Comparison of ENCODE assay signal across 8 cellular contexts in the genomic region with DNA sequence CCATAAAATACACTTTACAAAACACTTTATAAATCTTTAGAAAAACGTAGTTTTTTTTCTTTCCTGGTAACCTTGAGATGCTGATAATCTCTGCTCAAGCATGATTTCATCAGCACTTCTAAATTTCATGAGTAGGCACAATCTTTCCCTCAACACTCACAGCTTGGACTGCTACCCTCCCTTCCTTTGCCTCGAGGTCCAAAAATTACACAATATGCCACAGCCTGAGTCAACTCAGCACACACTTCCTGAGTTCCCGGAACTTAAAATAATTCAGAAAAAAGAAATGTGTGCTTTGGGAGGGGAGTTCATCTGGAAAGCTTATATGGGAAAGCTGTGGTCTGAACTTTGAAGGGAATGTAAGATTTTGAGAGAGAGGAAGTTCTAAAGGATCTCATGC. TPM values are rescaled to one million over a fixed set of nuclear protein-coding genes. Genes with fewer than 3 reads are reported as not detected.
A peak's percentile ranks its signal among the peaks of the same experiment; 100 is the strongest.
DNase-seq lines count a peak whose midpoint lies in the region; ATAC-seq and TF ChIP-seq lines count a peak whose summit lies in the region.

No MANE protein-coding gene starts in this region.

- H3K9ac ChIP-seq in SK-N-SH = no peak overlapping the region

- H3K27ac ChIP-seq in SK-N-SH (ENCODE audit: low read depth in 2 of 2, low read length in 1 of 2) = no peak overlapping the region
- peak overlapping the region; percentile 47 to 56 for H3K27ac ChIP-seq in tibial artery

- no peaks in the 10 kb centered on the region for H3K36me3 ChIP-seq in SK-N-SH (replicated peaks in 1 of 2; ENCODE audit: control insufficient read depth in 1 of 2, insufficient read depth in 2 of 2, low read length in 1 of 2)
- H3K36me3 ChIP-seq in tibial artery = no peaks in the 10 kb centered on the region

- POLR2A ChIA-PET in SK-N-SH (lab: Yijun Ruan, JAX) = no interaction called here
- POLR2A ChIA-PET in activated CD4-positive, alpha-beta memory T cell treated with anti-CD3 and anti-CD28 coated beads, Interleukin-2, amount 10 ng/mL, durations not matched to agents 7 days and 5 days (lab: Charles Lee) = interaction anchor here (1.1 to 1.3 kb wide), 2 partner anchors 14 to 34 kb away, joined by 3 to 6 read pairs; a partner anchor contains a TSS

- peak overlapping the region; percentile 71 for H2AFZ ChIP-seq in SK-N-SH (ENCODE audit: low read depth)

- no peaks in the 10 kb centered on the region for H3K9me2 ChIP-seq in SK-N-SH

- H3K4me3 ChIP-seq in SK-N-SH (ENCODE audit: low read depth in 2 of 2, low read length in 1 of 2) = no peak overlapping the region
- no peak overlapping the region for H3K4me3 ChIP-seq in tibial artery

- no peaks in the 10 kb centered on the region for H4K20me1 ChIP-seq in SK-N-SH (ENCODE audit: insufficient read depth)

- TF ChIP-seq EP300 in SK-N-SH (IDR thresholded peaks at IDR 0.05; ENCODE audit: borderline replicate concordance in 1 of 2, low read depth in 1 of 2, low read length in 1 of 2) = no peak

- no peak for TF ChIP-seq RAD21 in SK-N-SH (IDR thresholded peaks at IDR 0.05; ENCODE audit: low read length)

- TF ChIP-seq CTCF in SK-N-SH (IDR thresholded peaks at IDR 0.05) (no peak), tibial artery (IDR thresholded peaks at IDR 0.05) (no peak), mesothelial cell of epicardium (IDR thresholded peaks at IDR 0.05; ENCODE audit: unreplicated experiment) (no peak)

- no peak overlapping the region for H3K4me3 Mint-ChIP-seq in activated CD4-positive, alpha-beta memory T cell treated with anti-CD3 and anti-CD28 coated beads, Interleukin-2, amount 10 ng/mL, durations not matched to agents 7 days and 5 days
- no peak overlapping the region for H3K4me3 Mint-ChIP-seq in mesothelial cell of epicardium

- CTCF ChIA-PET in SK-N-SH (lab: Yijun Ruan, JAX) = interaction anchor here (1.2 kb wide), 1 partner anchor 43 kb away, joined by 5 read pairs; no protein-coding TSS in a partner anchor
- CTCF ChIA-PET in activated CD4-positive, alpha-beta memory T cell treated with anti-CD3 and anti-CD28 coated beads, Interleukin-2, amount 10 ng/mL, durations not matched to agents 7 days and 5 days (lab: Charles Lee) = interaction anchor here (0.7 to 1.7 kb wide), 4 partner anchors 10 to 274 kb away, joined by 3 to 10 read pairs (median 4); a partner anchor contains a TSS

- no peak for ATAC-seq in SK-N-SH treated with all-trans-retinoic acid at 6 μM for 48 hours
- ATAC-seq in GM21737 (IDR thresholded peaks at IDR 0.05; ENCODE audit: unreplicated experiment) = no peak
- no peak for ATAC-seq in GM18511 (IDR thresholded peaks at IDR 0.05; ENCODE audit: unreplicated experiment)

- no peaks in the 10 kb centered on the region for H3K4me1 Mint-ChIP-seq in activated CD4-positive, alpha-beta memory T cell treated with anti-CD3 and anti-CD28 coated beads, Interleukin-2, amount 10 ng/mL, durations not matched to agents 7 days and 5 days
- no peaks in the 10 kb centered on the region for H3K4me1 Mint-ChIP-seq in mesothelial cell of epicardium

- H3K79me2 ChIP-seq in SK-N-SH (ENCODE audit: insufficient read depth) = no peaks in the 10 kb centered on the region

- intact Hi-C loops in tibial artery (cut with DNase I; ENCODE audit: low total_unique reads) = no loop called here

- no peaks in the 10 kb centered on the region for H3K27me3 ChIP-seq in SK-N-SH (ENCODE audit: insufficient read depth)
- no peaks in the 10 kb centered on the region for H3K27me3 ChIP-seq in tibial artery

- H3K9me3 ChIP-seq in SK-N-SH (no peaks in the 10 kb centered on the region), tibial artery (no peaks in the 10 kb centered on the region)

- 1% methylated on average over 3 of the region's 3 CpGs for WGBS in SK-N-SH (ENCODE audit: low lambda C conversion rate)

- no peak overlapping the region for H3K4me2 ChIP-seq in SK-N-SH

- no peaks in the 10 kb centered on the region for H3F3A ChIP-seq in SK-N-SH (replicated peaks; ENCODE audit: insufficient read depth)

- no peaks in the 10 kb centered on the region for H3K36me3 Mint-ChIP-seq in activated CD4-positive, alpha-beta memory T cell treated with anti-CD3 and anti-CD28 coated beads, Interleukin-2, amount 10 ng/mL, durations not matched to agents 7 days and 5 days (ENCODE audit: low read depth)
- H3K36me3 Mint-ChIP-seq in mesothelial cell of epicardium = no peaks in the 10 kb centered on the region

- H3K27ac Mint-ChIP-seq in activated CD4-positive, alpha-beta memory T cell treated with anti-CD3 and anti-CD28 coated beads, Interleukin-2, amount 10 ng/mL, durations not matched to agents 7 days and 5 days = no peak overlapping the region
- H3K27ac Mint-ChIP-seq in mesothelial cell of epicardium = no peak overlapping the region

- peaks cover 12% of the 10 kb centered on the region for H3K27me3 Mint-ChIP-seq in activated CD4-positive, alpha-beta memory T cell treated with anti-CD3 and anti-CD28 coated beads, Interleukin-2, amount 10 ng/mL, durations not matched to agents 7 days and 5 days
- H3K27me3 Mint-ChIP-seq in mesothelial cell of epicardium (ENCODE audit: low read depth) = peaks cover 22% of the 10 kb centered on the region

- H3K4me1 ChIP-seq in SK-N-SH (ENCODE audit: control insufficient read depth in 1 of 2, insufficient read depth in 2 of 2, low read depth in 1 of 2, low read length in 1 of 2) (no peaks in the 10 kb centered on the region), tibial artery (peaks cover 0 to 13% (median 2%) of the 10 kb centered on the region in 4 donors)

- DNase-seq in SK-N-SH (no peak), iris pigment epithelial cell (ENCODE audit: low read depth) (peak; percentile 97), tibial artery (peak; percentile 77 to 79), mesothelial cell of epicardium (ENCODE audit: low spot score in 2 of 2, unreplicated experiment in 2 of 2) (no peak)
- peak; percentile 33 for DNase-seq in activated CD4-positive, alpha-beta memory T cell treated with anti-CD3 and anti-CD28 coated beads, Interleukin-2, amount 10 ng/mL, durations not matched to agents 7 days and 5 days

- no peaks in the 10 kb centered on the region for H3K9me3 Mint-ChIP-seq in activated CD4-positive, alpha-beta memory T cell treated with anti-CD3 and anti-CD28 coated beads, Interleukin-2, amount 10 ng/mL, durations not matched to agents 7 days and 5 days
- H3K9me3 Mint-ChIP-seq in mesothelial cell of epicardium = no peaks in the 10 kb centered on the region

TF ChIP-seq in SK-N-SH, 30 proteins besides CTCF, POLR2A, EP300 and RAD21 (continues in another document):
- TF ChIP-seq MEF2A (IDR thresholded peaks at IDR 0.05; ENCODE audit: borderline replicate concordance, low read depth) (no peak), EZH2phosphoT487 (IDR thresholded peaks at IDR 0.05; ENCODE audit: borderline replicate concordance, low read depth) (no peak)

TF ChIP-seq in SK-N-SH treated with all-trans-retinoic acid at 6 μM for 48 hours, 23 proteins besides CTCF, POLR2A, EP300 and RAD21 (continues in another document):
- TF ChIP-seq, protein P1, sequence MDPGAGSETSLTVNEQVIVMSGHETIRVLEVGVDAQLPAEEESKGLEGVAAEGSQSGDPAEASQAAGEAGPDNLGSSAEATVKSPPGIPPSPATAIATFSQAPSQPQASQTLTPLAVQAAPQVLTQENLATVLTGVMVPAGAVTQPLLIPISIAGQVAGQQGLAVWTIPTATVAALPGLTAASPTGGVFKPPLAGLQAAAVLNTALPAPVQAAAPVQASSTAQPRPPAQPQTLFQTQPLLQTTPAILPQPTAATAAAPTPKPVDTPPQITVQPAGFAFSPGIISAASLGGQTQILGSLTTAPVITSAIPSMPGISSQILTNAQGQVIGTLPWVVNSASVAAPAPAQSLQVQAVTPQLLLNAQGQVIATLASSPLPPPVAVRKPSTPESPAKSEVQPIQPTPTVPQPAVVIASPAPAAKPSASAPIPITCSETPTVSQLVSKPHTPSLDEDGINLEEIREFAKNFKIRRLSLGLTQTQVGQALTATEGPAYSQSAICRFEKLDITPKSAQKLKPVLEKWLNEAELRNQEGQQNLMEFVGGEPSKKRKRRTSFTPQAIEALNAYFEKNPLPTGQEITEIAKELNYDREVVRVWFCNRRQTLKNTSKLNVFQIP (CRISPR knock-in tag; IDR thresholded peaks at IDR 0.05; ENCODE audit: borderline replicate concordance, low read depth) = no peak
- TF ChIP-seq RARB (CRISPR knock-in tag; IDR thresholded peaks at IDR 0.05) (no peak), ZNF70 (CRISPR knock-in tag; IDR thresholded peaks at IDR 0.05) (no peak), TCF4 (CRISPR knock-in tag; IDR thresholded peaks at IDR 0.05; ENCODE audit: borderline replicate concordance) (no peak), OSR1 (CRISPR knock-in tag; IDR thresholded peaks at IDR 0.05) (no peak)
- TF ChIP-seq, protein P2, sequence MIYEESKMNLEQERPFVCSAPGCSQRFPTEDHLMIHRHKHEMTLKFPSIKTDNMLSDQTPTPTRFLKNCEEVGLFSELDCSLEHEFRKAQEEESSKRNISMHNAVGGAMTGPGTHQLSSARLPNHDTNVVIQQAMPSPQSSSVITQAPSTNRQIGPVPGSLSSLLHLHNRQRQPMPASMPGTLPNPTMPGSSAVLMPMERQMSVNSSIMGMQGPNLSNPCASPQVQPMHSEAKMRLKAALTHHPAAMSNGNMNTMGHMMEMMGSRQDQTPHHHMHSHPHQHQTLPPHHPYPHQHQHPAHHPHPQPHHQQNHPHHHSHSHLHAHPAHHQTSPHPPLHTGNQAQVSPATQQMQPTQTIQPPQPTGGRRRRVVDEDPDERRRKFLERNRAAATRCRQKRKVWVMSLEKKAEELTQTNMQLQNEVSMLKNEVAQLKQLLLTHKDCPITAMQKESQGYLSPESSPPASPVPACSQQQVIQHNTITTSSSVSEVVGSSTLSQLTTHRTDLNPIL (CRISPR knock-in tag; IDR thresholded peaks at IDR 0.05; ENCODE audit: low read depth) = no peak

RNA-seq across cellular contexts. Expression of a gene that starts 5.9 kb away (rescaled TPM):
- polyA plus RNA-seq in SK-N-SH (2012; rRNA removed) = 0.02 TPM in 2 replicates
- polyA plus RNA-seq in SK-N-SH (2012; cell fraction: cytosol; rRNA removed) = 0.01 and 0.03 TPM in 2 replicates
- polyA plus RNA-seq in SK-N-SH (2012; cell fraction: nucleus; rRNA removed) = 0.01 TPM in 1 of 2 replicates, not detected in the other
- not detected for total RNA-seq in activated CD4-positive, alpha-beta memory T cell treated with anti-CD3 and anti-CD28 coated beads, Interleukin-2, amount 10 ng/mL, durations not matched to agents 7 days and 5 days
- 0.11 to 0.32 TPM in 2 of 3 replicates, not detected in the other for total RNA-seq in mesothelial cell of epicardium

RNA-seq across cellular contexts. Expression of a gene that starts 33.7 kb away (rescaled TPM):
- 5.3 and 7.9 TPM in 2 replicates for polyA plus RNA-seq in SK-N-SH (2012; rRNA removed)
- 5.6 and 7.6 TPM in 2 replicates for polyA plus RNA-seq in SK-N-SH (2012; cell fraction: cytosol; rRNA removed)
- 10.6 and 24.1 TPM in 2 replicates for polyA plus RNA-seq in SK-N-SH (2012; cell fraction: nucleus; rRNA removed)
- total RNA-seq in activated CD4-positive, alpha-beta memory T cell treated with anti-CD3 and anti-CD28 coated beads, Interleukin-2, amount 10 ng/mL, durations not matched to agents 7 days and 5 days = 10 to 100 TPM; 63.1 to 71.3 TPM
- 66.4 to 74.0 TPM (median 71.7 TPM) in 3 replicates for total RNA-seq in mesothelial cell of epicardium

RNA-seq across cellular contexts. Expression of a gene that starts 38.9 kb away (rescaled TPM):
- polyA plus RNA-seq in SK-N-SH (2012; rRNA removed) = not detected in 2 replicates
- polyA plus RNA-seq in SK-N-SH (2012; cell fraction: cytosol; rRNA removed) = not detected in 2 replicates
- not detected in 2 replicates for polyA plus RNA-seq in SK-N-SH (2012; cell fraction: nucleus; rRNA removed)
- not detected for total RNA-seq in activated CD4-positive, alpha-beta memory T cell treated with anti-CD3 and anti-CD28 coated beads, Interleukin-2, amount 10 ng/mL, durations not matched to agents 7 days and 5 days
- total RNA-seq in mesothelial cell of epicardium = not detected in 3 replicates

Comparison
In these comparisons a context has a peak if more than half of its experiments do, and no peak if none do; other contexts are left out.
1. DNase-seq: peak in activated CD4-positive, alpha-beta memory T cell treated with anti-CD3 and anti-CD28 coated beads, Interleukin-2, amount 10 ng/mL, durations not matched to agents 7 days and 5 days (single experiment), iris pigment epithelial cell (single experiment) and tibial artery (2 of 2); none in SK-N-SH (single experiment) and mesothelial cell of epicardium (0 of 2).
2. H3K27ac ChIP-seq: peak in tibial artery (2 of 2); none in SK-N-SH (0 of 2).